In the genomic region with DNA sequence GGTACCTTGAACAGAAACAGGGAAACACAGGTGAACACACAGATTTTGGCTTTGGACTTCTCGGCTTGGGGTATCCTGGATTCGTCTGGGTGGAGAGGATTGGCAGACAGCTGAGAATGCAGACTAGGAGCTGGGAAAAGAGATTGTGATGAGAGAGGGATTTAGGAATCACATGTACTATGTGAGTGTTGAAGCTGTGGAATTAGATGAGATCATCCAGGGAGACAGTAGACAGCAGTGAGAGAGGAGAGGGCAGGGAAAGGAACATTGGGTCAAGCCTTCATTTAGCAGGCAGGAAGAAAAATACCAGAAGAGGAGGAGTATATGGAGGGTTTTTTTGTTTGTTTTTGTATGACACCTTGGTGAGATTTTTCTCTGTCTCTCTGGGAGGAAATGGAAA, we compare ENCODE assay signal across 11 cellular contexts.
DNase-seq lines count a peak whose midpoint lies in the region; ATAC-seq and TF ChIP-seq lines count a peak whose summit lies in the region.
"Had no signal": no experiment of that assay in that cellular context is flagged by ENCODE, and none has a peak within 500 bp of the region (broad histone marks: within the 10 kb centered on the region; RNA-seq: fewer than 3 reads in every experiment).

No MANE protein-coding gene starts in this region.

- no peak for TF ChIP-seq POLR2A in GM18505 (IDR thresholded peaks at IDR 0.05; ENCODE audit: borderline replicate concordance, extremely low read depth, insufficient read depth, insufficient read length)

- peaks cover 40% of the 10 kb centered on the region for H3K4me1 ChIP-seq in skeletal muscle satellite cell (ENCODE audit: control insufficient read depth, insufficient read depth, low read length)

- ATAC-seq in GM18519 (IDR thresholded peaks at IDR 0.05; ENCODE audit: low FRiP score, unreplicated experiment), result no peak
- ATAC-seq in GM18505 (IDR thresholded peaks at IDR 0.05; ENCODE audit: unreplicated experiment), result no peak
- ATAC-seq: CD8-positive, alpha-beta T cell had no signal

- intact Hi-C loops in dorsolateral prefrontal cortex (cut with DNase I), result loop anchor here in 1 of 2 donors (10.0 kb wide), 1 partner anchor 95 kb away; no protein-coding TSS in a partner anchor

- DNase-seq in LHCN-M2 (ENCODE audit: low read depth) (peak; percentile 93), dorsolateral prefrontal cortex (no peak), kidney epithelial cell (ENCODE audit: low read depth) (peak; percentile 64), SW480 (ENCODE audit: low spot score) (no peak), HPDE6-E6E7 (ENCODE audit: extremely low spot score) (no peak)
- DNase-seq: activated naive CD4-positive, alpha-beta T cell treated with anti-CD3 and anti-CD28 coated beads for 36 hours; CD8-positive, alpha-beta T cell; stimulated activated CD4-positive, alpha-beta T cell treated with anti-CD3 and anti-CD28 coated beads, Interleukin-1b, Interleukin-23, amount 100 ng/mL, for 48 hours had no signal

- peak overlapping the region; percentile 76 for H3K4me2 ChIP-seq in skeletal muscle satellite cell (ENCODE audit: low read length)

- H3K9me3 ChIP-seq in skeletal muscle satellite cell (replicated peaks; ENCODE audit: low read length), result peaks cover 10% of the 10 kb centered on the region

- peak overlapping the region in 11 of 59 donors; percentile 16 to 47 (median 38) for H3K4me3 ChIP-seq in dorsolateral prefrontal cortex
- H3K4me3 ChIP-seq in kidney epithelial cell (ENCODE audit: low read depth, low read length), result no peak overlapping the region
- H3K4me3 ChIP-seq in skeletal muscle satellite cell (ENCODE audit: low read length), result no peak overlapping the region

- peak overlapping the region in 32 of 59 donors; percentile 2 to 75 (median 43) for H3K27ac ChIP-seq in dorsolateral prefrontal cortex

- TF ChIP-seq CTCF in dorsolateral prefrontal cortex (IDR thresholded peaks at IDR 0.05 in 54 of 56, conservative IDR thresholded peaks at IDR 0.05 in 2 of 56; ENCODE audit: low read depth in 1 of 56, partially characterized antibody in 56 of 56) (no peak), kidney epithelial cell (IDR thresholded peaks at IDR 0.05; ENCODE audit: insufficient read depth, low read length, poor library complexity, severe bottlenecking) (no peak)

- H3K36me3 ChIP-seq in kidney epithelial cell (ENCODE audit: control insufficient read depth, insufficient read depth, low read length) (no peaks in the 10 kb centered on the region), skeletal muscle satellite cell (ENCODE audit: insufficient read depth, low read length) (no peaks in the 10 kb centered on the region)

- H3K9ac ChIP-seq in skeletal muscle satellite cell (ENCODE audit: low read depth, low read length), result peak overlapping the region; percentile 77

- H3K27me3 ChIP-seq in dorsolateral prefrontal cortex, result no peaks in the 10 kb centered on the region
- H3K27me3 ChIP-seq in kidney epithelial cell (ENCODE audit: control insufficient read depth, insufficient read depth, low read length), result no peaks in the 10 kb centered on the region
- H3K27me3 ChIP-seq in skeletal muscle satellite cell (ENCODE audit: control insufficient read depth, insufficient read depth, low read length), result no peaks in the 10 kb centered on the region

Comparison
In these comparisons a context has a peak if more than half of its experiments do, and no peak if none do; other contexts are left out.
1. DNase-seq: peak in LHCN-M2 (single experiment) and kidney epithelial cell (single experiment); none in dorsolateral prefrontal cortex (0 of 10), SW480 (single experiment) and HPDE6-E6E7 (single experiment).